ENCODE assay signal across 5 cellular contexts in the genomic region with DNA sequence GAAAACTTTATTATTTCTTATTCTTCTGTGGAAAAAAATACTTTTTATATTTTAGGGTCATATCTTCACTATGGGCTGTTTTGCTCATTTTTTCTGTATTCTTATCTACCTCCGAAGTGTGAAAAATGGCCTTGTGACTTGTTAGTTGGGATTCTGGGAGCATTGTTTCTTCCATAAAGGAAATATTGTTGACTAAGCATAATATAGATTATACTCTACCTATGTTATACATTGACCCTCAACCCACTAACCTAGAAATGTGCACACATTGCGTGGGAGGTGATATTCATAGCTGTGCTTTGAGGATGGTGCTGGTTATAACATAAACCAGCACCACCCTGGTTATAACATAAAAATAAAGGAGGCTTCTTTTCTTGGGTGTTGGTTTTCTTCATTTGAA.
"Had no signal": no experiment of that assay in that cellular context is flagged by ENCODE, and none has a peak within 500 bp of the region (broad histone marks: within the 10 kb centered on the region; RNA-seq: fewer than 3 reads in every experiment).

No MANE protein-coding gene starts in this region.

- H3K4me2 ChIP-seq: KMS-11 had no signal

- H3K9ac ChIP-seq: KMS-11 had no signal

- H3K27ac ChIP-seq: HL-60, KMS-11 had no signal

- DNase-seq: Karpas-422, KBM-7, KG1 had no signal
